Comparison of ENCODE assay signal across 16 cellular contexts in genomic region chr17:66726846-66727245, GRCh38.
DNase-seq lines count a peak whose midpoint lies in the region; ATAC-seq and TF ChIP-seq lines count a peak whose summit lies in the region.
"Had no signal": no experiment of that assay in that cellular context is flagged by ENCODE, and none has a peak within 500 bp of the region (broad histone marks: within the 10 kb centered on the region; RNA-seq: fewer than 3 reads in every experiment).

No MANE protein-coding gene starts in this region.

- H3K36me3 ChIP-seq in neural progenitor cell, result no peaks in the 10 kb centered on the region
- H3K36me3 ChIP-seq in SK-N-SH (replicated peaks in 1 of 2; ENCODE audit: control insufficient read depth in 1 of 2, insufficient read depth in 2 of 2, low read length in 1 of 2), result peaks cover 2 to 25% of the 10 kb centered on the region in 2 experiments

- no peak overlapping the region for H3K9ac ChIP-seq in neural progenitor cell
- H3K9ac ChIP-seq in SK-N-SH, result no peak overlapping the region

- peaks cover 18% of the 10 kb centered on the region for H3K4me1 Mint-ChIP-seq in activated CD4-positive, alpha-beta T cell treated with anti-CD3 and anti-CD28 coated beads, Interleukin-2, amount 10 ng/mL, durations not matched to agents 24 days and 14 days
- peaks cover 6% of the 10 kb centered on the region for H3K4me1 Mint-ChIP-seq in activated naive CD8-positive, alpha-beta T cell treated with anti-CD3 and anti-CD28 coated beads, Interleukin-2, amount 50 U/mL, for 24 hours
- H3K4me1 Mint-ChIP-seq in activated naive CD8-positive, alpha-beta T cell treated with anti-CD3 and anti-CD28 coated beads for 36 hours, result peaks cover 6% of the 10 kb centered on the region
- H3K4me1 Mint-ChIP-seq in neural progenitor cell, result peaks cover 46% of the 10 kb centered on the region
- H3K4me1 Mint-ChIP-seq: CD14-positive monocyte had no signal

- no peak overlapping the region for H3K4me3 ChIP-seq in neural progenitor cell
- no peak overlapping the region for H3K4me3 ChIP-seq in SK-N-SH (ENCODE audit: low read depth in 2 of 2, low read length in 1 of 2)
- H3K4me3 ChIP-seq: GM23338 had no signal

- no peaks in the 10 kb centered on the region for H3K4me1 ChIP-seq in neural progenitor cell
- H3K4me1 ChIP-seq in SK-N-SH (ENCODE audit: control insufficient read depth in 1 of 2, insufficient read depth in 2 of 2, low read depth in 1 of 2, low read length in 1 of 2), result peaks cover 9 to 25% of the 10 kb centered on the region in 2 experiments; a peak in 1 of 4 replicates
- H3K4me1 ChIP-seq: Caco-2 had no signal

- no peaks in the 10 kb centered on the region for H3K27me3 Mint-ChIP-seq in activated CD4-positive, alpha-beta T cell treated with anti-CD3 and anti-CD28 coated beads, Interleukin-2, amount 10 ng/mL, durations not matched to agents 24 days and 14 days
- no peaks in the 10 kb centered on the region for H3K27me3 Mint-ChIP-seq in activated naive CD8-positive, alpha-beta T cell treated with anti-CD3 and anti-CD28 coated beads, Interleukin-2, amount 50 U/mL, for 24 hours
- H3K27me3 Mint-ChIP-seq in activated naive CD8-positive, alpha-beta T cell treated with anti-CD3 and anti-CD28 coated beads for 36 hours, result no peaks in the 10 kb centered on the region
- peaks cover 5% of the 10 kb centered on the region for H3K27me3 Mint-ChIP-seq in neural progenitor cell (ENCODE audit: insufficient read depth, low read depth)
- H3K27me3 Mint-ChIP-seq: CD8-positive, alpha-beta memory T cell had no signal

- H2AFZ ChIP-seq in neural progenitor cell (replicated peaks) (no peak overlapping the region), SK-N-SH (ENCODE audit: low read depth) (no peak overlapping the region)
- H2AFZ ChIP-seq: GM23338 had no signal

- H3K27ac Mint-ChIP-seq in activated CD4-positive, alpha-beta T cell treated with anti-CD3 and anti-CD28 coated beads, Interleukin-2, amount 10 ng/mL, durations not matched to agents 24 days and 14 days, result peak overlapping the region; percentile 64
- peak overlapping the region; percentile 64 for H3K27ac Mint-ChIP-seq in activated naive CD8-positive, alpha-beta T cell treated with anti-CD3 and anti-CD28 coated beads, Interleukin-2, amount 50 U/mL, for 24 hours
- H3K27ac Mint-ChIP-seq in activated naive CD8-positive, alpha-beta T cell treated with anti-CD3 and anti-CD28 coated beads for 36 hours, result no peak overlapping the region
- peak overlapping the region; percentile 64 for H3K27ac Mint-ChIP-seq in neural progenitor cell

- TF ChIP-seq EP300 in SK-N-SH (IDR thresholded peaks at IDR 0.05; ENCODE audit: borderline replicate concordance in 1 of 2, low read depth in 1 of 2, low read length in 1 of 2), result no peak

- WGBS in SK-N-SH (ENCODE audit: low lambda C conversion rate), result 90% methylated on average over 11 of the region's 11 CpGs

- no peaks in the 10 kb centered on the region for H3K79me2 ChIP-seq in neural progenitor cell (ENCODE audit: low read depth)
- H3K79me2 ChIP-seq in SK-N-SH (ENCODE audit: insufficient read depth), result peaks cover 7% of the 10 kb centered on the region; the same call in 1 of the 2 replicates

- TF ChIP-seq RAD21 in SK-N-SH (IDR thresholded peaks at IDR 0.05; ENCODE audit: low read length), result no peak

- ATAC-seq in activated naive CD8-positive, alpha-beta T cell treated with anti-CD3 and anti-CD28 coated beads, Interleukin-2, amount 50 U/mL, for 24 hours, result no peak
- ATAC-seq: GM23338 had no signal

- H3K9me3 ChIP-seq in neural progenitor cell (ENCODE audit: low read depth) (no peaks in the 10 kb centered on the region), SK-N-SH (no peaks in the 10 kb centered on the region)
- H3K9me3 ChIP-seq: Caco-2 had no signal

- H3K9me2 ChIP-seq in SK-N-SH, result no peaks in the 10 kb centered on the region

- POLR2A ChIA-PET in SK-N-SH (lab: Yijun Ruan, JAX), result no interaction called here

- H3F3A ChIP-seq in neural progenitor cell (ENCODE audit: low read depth) (no peaks in the 10 kb centered on the region), SK-N-SH (replicated peaks; ENCODE audit: insufficient read depth) (no peaks in the 10 kb centered on the region)

- peaks cover 13% of the 10 kb centered on the region for H3K36me3 Mint-ChIP-seq in activated CD4-positive, alpha-beta T cell treated with anti-CD3 and anti-CD28 coated beads, Interleukin-2, amount 10 ng/mL, durations not matched to agents 24 days and 14 days (ENCODE audit: low read depth)
- peaks cover 3% of the 10 kb centered on the region for H3K36me3 Mint-ChIP-seq in activated naive CD8-positive, alpha-beta T cell treated with anti-CD3 and anti-CD28 coated beads, Interleukin-2, amount 50 U/mL, for 24 hours (ENCODE audit: low read depth)
- H3K36me3 Mint-ChIP-seq in activated naive CD8-positive, alpha-beta T cell treated with anti-CD3 and anti-CD28 coated beads for 36 hours, result peaks cover 3% of the 10 kb centered on the region
- no peaks in the 10 kb centered on the region for H3K36me3 Mint-ChIP-seq in neural progenitor cell

- H3K27ac ChIP-seq in neural progenitor cell (no peak overlapping the region), SK-N-SH (ENCODE audit: low read depth in 2 of 2, low read length in 1 of 2) (no peak overlapping the region)
- H3K27ac ChIP-seq: 22Rv1 had no signal

- TF ChIP-seq CTCF in neural progenitor cell (IDR thresholded peaks at IDR 0.05) (no peak), SK-N-SH (IDR thresholded peaks at IDR 0.05) (no peak)

- DNase-seq in activated CD4-positive, alpha-beta T cell treated with anti-CD3 and anti-CD28 coated beads, Interleukin-2, amount 10 ng/mL, durations not matched to agents 24 days and 14 days, result no peak
- no peak for DNase-seq in activated CD4-positive, alpha-beta T cell treated with anti-CD3 and anti-CD28 coated beads, Interleukin-2, amount 50 U/mL, for 4 hours
- no peak for DNase-seq in activated naive CD8-positive, alpha-beta T cell treated with anti-CD3 and anti-CD28 coated beads, Interleukin-2, amount 50 U/mL, for 24 hours
- DNase-seq in activated naive CD8-positive, alpha-beta T cell treated with anti-CD3 and anti-CD28 coated beads for 36 hours, result no peak
- DNase-seq in neural progenitor cell (ENCODE audit: low spot score) (no peak), HuH-7 (ENCODE audit: low spot score) (no peak), SK-N-SH (no peak), NCI-H2107 (lab: John Stamatoyannopoulos, UW) (no peak)
- DNase-seq: CD8-positive, alpha-beta memory T cell; DND-41; GDM1; H9 had no signal

- H4K20me1 ChIP-seq in neural progenitor cell (ENCODE audit: low read depth) (no peaks in the 10 kb centered on the region), SK-N-SH (ENCODE audit: insufficient read depth) (peaks cover 31% of the 10 kb centered on the region)

- H3K4me3 Mint-ChIP-seq in activated CD4-positive, alpha-beta T cell treated with anti-CD3 and anti-CD28 coated beads, Interleukin-2, amount 10 ng/mL, durations not matched to agents 24 days and 14 days, result no peak overlapping the region
- no peak overlapping the region for H3K4me3 Mint-ChIP-seq in activated naive CD8-positive, alpha-beta T cell treated with anti-CD3 and anti-CD28 coated beads, Interleukin-2, amount 50 U/mL, for 24 hours
- H3K4me3 Mint-ChIP-seq in activated naive CD8-positive, alpha-beta T cell treated with anti-CD3 and anti-CD28 coated beads for 36 hours, result no peak overlapping the region
- no peak overlapping the region for H3K4me3 Mint-ChIP-seq in neural progenitor cell
- H3K4me3 Mint-ChIP-seq: CD14-positive monocyte; CD8-positive, alpha-beta memory T cell; GM23338; H9 had no signal

- no peaks in the 10 kb centered on the region for H3K9me3 Mint-ChIP-seq in activated CD4-positive, alpha-beta T cell treated with anti-CD3 and anti-CD28 coated beads, Interleukin-2, amount 10 ng/mL, durations not matched to agents 24 days and 14 days
- no peaks in the 10 kb centered on the region for H3K9me3 Mint-ChIP-seq in activated naive CD8-positive, alpha-beta T cell treated with anti-CD3 and anti-CD28 coated beads, Interleukin-2, amount 50 U/mL, for 24 hours
- no peaks in the 10 kb centered on the region for H3K9me3 Mint-ChIP-seq in activated naive CD8-positive, alpha-beta T cell treated with anti-CD3 and anti-CD28 coated beads for 36 hours
- H3K9me3 Mint-ChIP-seq in neural progenitor cell, result no peaks in the 10 kb centered on the region
- H3K9me3 Mint-ChIP-seq: CD8-positive, alpha-beta memory T cell; H9 had no signal

- H3K4me2 ChIP-seq in neural progenitor cell, result no peak overlapping the region
- no peak overlapping the region for H3K4me2 ChIP-seq in SK-N-SH
- H3K4me2 ChIP-seq: GM23338 had no signal

- CTCF ChIA-PET in SK-N-SH (lab: Yijun Ruan, JAX), result interaction anchor here (0.9 to 22.6 kb wide), 39 partner anchors 9 to 1542 kb away, joined by 3 to 460 read pairs (median 6); no protein-coding TSS in a partner anchor

- intact Hi-C loops in activated CD4-positive, alpha-beta T cell treated with anti-CD3 and anti-CD28 coated beads, Interleukin-2, amount 10 ng/mL, durations not matched to agents 24 days and 14 days (cut with micrococcal nuclease), result no loop called here

- H3K27me3 ChIP-seq in neural progenitor cell (no peaks in the 10 kb centered on the region), SK-N-SH (ENCODE audit: insufficient read depth) (no peaks in the 10 kb centered on the region)

TF ChIP-seq in SK-N-SH, 30 proteins besides CTCF, POLR2A, EP300 and RAD21 (continues in another document):
- TF ChIP-seq MEF2A (IDR thresholded peaks at IDR 0.05; ENCODE audit: borderline replicate concordance, low read depth) (no peak), EZH2phosphoT487 (IDR thresholded peaks at IDR 0.05; ENCODE audit: borderline replicate concordance, low read depth) (no peak), NFIC (IDR thresholded peaks at IDR 0.05; ENCODE audit: borderline replicate concordance) (no peak), NRF1 (IDR thresholded peaks at IDR 0.05; ENCODE audit: low read depth, low read length) (no peak), RXRA (IDR thresholded peaks at IDR 0.05; ENCODE audit: borderline replicate concordance, low read depth) (no peak), RFX5 (IDR thresholded peaks at IDR 0.05; ENCODE audit: low read length) (no peak), IRF3 (IDR thresholded peaks at IDR 0.05; ENCODE audit: low read depth, low read length) (no peak), TAF1 (IDR thresholded peaks at IDR 0.05; ENCODE audit: borderline replicate concordance, low read depth, low read length) (no peak), FOXM1 (IDR thresholded peaks at IDR 0.05; ENCODE audit: low read depth) (no peak), FOSL2 (IDR thresholded peaks at IDR 0.05; ENCODE audit: borderline replicate concordance, low read depth) (no peak)
